1 cellular context compared by ENCODE assay signal in the genomic region with DNA sequence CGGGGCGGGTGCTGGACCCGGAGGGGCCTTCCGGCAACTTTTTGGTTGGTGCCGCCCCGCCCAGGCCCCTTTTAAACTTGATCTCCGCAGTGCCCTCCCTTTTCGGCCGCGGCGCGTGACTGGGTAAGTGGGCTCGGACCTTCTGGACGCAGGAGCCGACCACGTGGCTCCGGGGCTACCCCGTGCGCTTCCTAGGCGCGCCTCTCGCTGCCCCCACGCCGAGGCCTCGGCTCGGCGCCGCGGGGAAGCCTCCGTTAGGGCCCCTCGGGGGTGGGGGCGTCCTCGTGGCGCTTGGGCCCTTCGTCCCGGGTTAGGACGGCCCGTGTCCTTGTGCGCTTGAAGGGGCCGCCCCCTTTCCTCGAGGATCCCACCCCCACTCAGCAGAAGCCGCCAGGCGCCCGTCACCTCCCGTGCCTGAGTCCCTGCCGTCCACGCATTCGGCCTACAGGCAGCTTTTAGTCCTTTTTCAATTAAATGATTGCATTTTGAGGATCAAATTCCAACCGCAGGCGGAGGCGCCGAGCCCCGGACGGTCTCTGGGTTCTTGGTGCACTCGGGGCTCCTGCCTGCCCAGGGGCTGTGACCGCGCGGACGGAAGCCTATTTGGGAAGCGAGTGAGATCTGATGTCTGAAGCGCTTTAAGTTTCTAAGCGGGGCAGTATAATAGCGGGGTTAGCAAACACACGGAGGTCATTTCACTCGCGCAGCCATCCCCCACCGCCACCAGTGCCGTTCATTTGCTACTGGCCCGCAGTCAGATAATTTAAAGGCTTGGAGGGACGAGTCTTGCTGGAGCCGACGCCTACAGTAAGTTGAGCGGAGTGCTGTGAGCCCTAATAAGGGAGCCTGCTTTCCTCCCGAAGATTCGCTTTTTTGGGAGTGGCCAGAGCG.
TF ChIP-seq lines count a peak whose summit lies in the region.

No MANE protein-coding gene starts in this region.

TF ChIP-seq in K562, 482 proteins besides CTCF, POLR2A, EP300 and RAD21 (continued from another document and continues in another):
- TF ChIP-seq TEAD4 (IDR thresholded peaks at IDR 0.05; ENCODE audit: low read length) (no peak), TEAD4 (CRISPR knock-in tag; IDR thresholded peaks at IDR 0.05; ENCODE audit: borderline replicate concordance) (no peak; the same call in 1 of the 2 replicates), OTX1 (CRISPR knock-in tag; IDR thresholded peaks at IDR 0.05) (no peak; the same call in 1 of the 2 replicates), PBX2 (CRISPR knock-in tag; IDR thresholded peaks at IDR 0.05; ENCODE audit: low read depth) (no peak), PBX2 (tag; conservative IDR thresholded peaks at IDR 0.05; ENCODE audit: low read depth) (no peak), CBX3 (IDR thresholded peaks at IDR 0.05; ENCODE audit: borderline replicate concordance in 1 of 2, low read length in 2 of 2) (peak in 1 of 2 experiments; percentile 51; a peak in 1 of 3 replicates), SMC3 (conservative IDR thresholded peaks at IDR 0.05; ENCODE audit: insufficient read depth, low read depth, low read length) (peak; percentile 27; the same call in 1 of the 2 replicates), KLF1 (tag; IDR thresholded peaks at IDR 0.05) (peak; percentile 80; the same call in 1 of the 2 replicates), MTA1 (IDR thresholded peaks at IDR 0.05; ENCODE audit: borderline replicate concordance) (no peak), GTF2F1 (IDR thresholded peaks at IDR 0.05; ENCODE audit: low read depth, low read length) (peak; percentile 87; the same call in 1 of the 2 replicates), NR1H2 (CRISPR knock-in tag; IDR thresholded peaks at IDR 0.05) (peak; percentile 66; the same call in 1 of the 2 replicates), SAP30 (IDR thresholded peaks at IDR 0.05; ENCODE audit: borderline replicate concordance, insufficient read depth, low read depth, low read length, poor library complexity, severe bottlenecking) (peak; percentile 71), POLR2AphosphoS5 (IDR thresholded peaks at IDR 0.05; ENCODE audit: control insufficient read depth, insufficient read depth, low read depth, low read length) (peak; percentile 6; the same call in 1 of the 2 replicates), GATAD2A (IDR thresholded peaks at IDR 0.05) (peak; percentile 92), E4F1 (CRISPR knock-in tag; IDR thresholded peaks at IDR 0.05; ENCODE audit: borderline replicate concordance) (no peak), ZNF232 (CRISPR knock-in tag; IDR thresholded peaks at IDR 0.05) (peak; percentile 85; the same call in 1 of the 2 replicates), GABPA (tag; conservative IDR thresholded peaks at IDR 0.05; ENCODE audit: low read depth) (peak; percentile 46), RREB1 (CRISPR knock-in tag; IDR thresholded peaks at IDR 0.05) (peak; percentile 64; the same call in 1 of the 2 replicates), RAD51 (IDR thresholded peaks at IDR 0.05; ENCODE audit: borderline replicate concordance, low read depth) (peak; percentile 83), FOXP1 (CRISPR knock-in tag; IDR thresholded peaks at IDR 0.05) (0 out of 2 replicates have a peak, but pooled peaks have one; percentile 69), NFRKB (IDR thresholded peaks at IDR 0.05; ENCODE audit: low read depth) (peak; percentile 69; the same call in 1 of the 2 replicates), HNRNPLL (IDR thresholded peaks at IDR 0.05; ENCODE audit: low read depth, low read length, poor library complexity, severe bottlenecking) (peak; percentile 40), ZBTB1 (CRISPR knock-in tag; IDR thresholded peaks at IDR 0.05; ENCODE audit: borderline replicate concordance, low read depth) (peak; percentile 54; the same call in 1 of the 2 replicates)
- TF ChIP-seq, protein P1, sequence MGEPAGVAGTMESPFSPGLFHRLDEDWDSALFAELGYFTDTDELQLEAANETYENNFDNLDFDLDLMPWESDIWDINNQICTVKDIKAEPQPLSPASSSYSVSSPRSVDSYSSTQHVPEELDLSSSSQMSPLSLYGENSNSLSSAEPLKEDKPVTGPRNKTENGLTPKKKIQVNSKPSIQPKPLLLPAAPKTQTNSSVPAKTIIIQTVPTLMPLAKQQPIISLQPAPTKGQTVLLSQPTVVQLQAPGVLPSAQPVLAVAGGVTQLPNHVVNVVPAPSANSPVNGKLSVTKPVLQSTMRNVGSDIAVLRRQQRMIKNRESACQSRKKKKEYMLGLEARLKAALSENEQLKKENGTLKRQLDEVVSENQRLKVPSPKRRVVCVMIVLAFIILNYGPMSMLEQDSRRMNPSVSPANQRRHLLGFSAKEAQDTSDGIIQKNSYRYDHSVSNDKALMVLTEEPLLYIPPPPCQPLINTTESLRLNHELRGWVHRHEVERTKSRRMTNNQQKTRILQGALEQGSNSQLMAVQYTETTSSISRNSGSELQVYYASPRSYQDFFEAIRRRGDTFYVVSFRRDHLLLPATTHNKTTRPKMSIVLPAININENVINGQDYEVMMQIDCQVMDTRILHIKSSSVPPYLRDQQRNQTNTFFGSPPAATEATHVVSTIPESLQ (CRISPR knock-in tag; IDR thresholded peaks at IDR 0.05) = peak; percentile 67; the same call in 1 of the 2 replicates
- TF ChIP-seq, protein P2, sequence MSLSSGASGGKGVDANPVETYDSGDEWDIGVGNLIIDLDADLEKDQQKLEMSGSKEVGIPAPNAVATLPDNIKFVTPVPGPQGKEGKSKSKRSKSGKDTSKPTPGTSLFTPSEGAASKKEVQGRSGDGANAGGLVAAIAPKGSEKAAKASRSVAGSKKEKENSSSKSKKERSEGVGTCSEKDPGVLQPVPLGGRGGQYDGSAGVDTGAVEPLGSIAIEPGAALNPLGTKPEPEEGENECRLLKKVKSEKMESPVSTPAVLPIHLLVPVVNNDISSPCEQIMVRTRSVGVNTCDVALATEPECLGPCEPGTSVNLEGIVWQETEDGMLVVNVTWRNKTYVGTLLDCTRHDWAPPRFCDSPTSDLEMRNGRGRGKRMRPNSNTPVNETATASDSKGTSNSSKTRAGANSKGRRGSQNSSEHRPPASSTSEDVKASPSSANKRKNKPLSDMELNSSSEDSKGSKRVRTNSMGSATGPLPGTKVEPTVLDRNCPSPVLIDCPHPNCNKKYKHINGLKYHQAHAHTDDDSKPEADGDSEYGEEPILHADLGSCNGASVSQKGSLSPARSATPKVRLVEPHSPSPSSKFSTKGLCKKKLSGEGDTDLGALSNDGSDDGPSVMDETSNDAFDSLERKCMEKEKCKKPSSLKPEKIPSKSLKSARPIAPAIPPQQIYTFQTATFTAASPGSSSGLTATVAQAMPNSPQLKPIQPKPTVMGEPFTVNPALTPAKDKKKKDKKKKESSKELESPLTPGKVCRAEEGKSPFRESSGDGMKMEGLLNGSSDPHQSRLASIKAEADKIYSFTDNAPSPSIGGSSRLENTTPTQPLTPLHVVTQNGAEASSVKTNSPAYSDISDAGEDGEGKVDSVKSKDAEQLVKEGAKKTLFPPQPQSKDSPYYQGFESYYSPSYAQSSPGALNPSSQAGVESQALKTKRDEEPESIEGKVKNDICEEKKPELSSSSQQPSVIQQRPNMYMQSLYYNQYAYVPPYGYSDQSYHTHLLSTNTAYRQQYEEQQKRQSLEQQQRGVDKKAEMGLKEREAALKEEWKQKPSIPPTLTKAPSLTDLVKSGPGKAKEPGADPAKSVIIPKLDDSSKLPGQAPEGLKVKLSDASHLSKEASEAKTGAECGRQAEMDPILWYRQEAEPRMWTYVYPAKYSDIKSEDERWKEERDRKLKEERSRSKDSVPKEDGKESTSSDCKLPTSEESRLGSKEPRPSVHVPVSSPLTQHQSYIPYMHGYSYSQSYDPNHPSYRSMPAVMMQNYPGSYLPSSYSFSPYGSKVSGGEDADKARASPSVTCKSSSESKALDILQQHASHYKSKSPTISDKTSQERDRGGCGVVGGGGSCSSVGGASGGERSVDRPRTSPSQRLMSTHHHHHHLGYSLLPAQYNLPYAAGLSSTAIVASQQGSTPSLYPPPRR (CRISPR knock-in tag; IDR thresholded peaks at IDR 0.05; ENCODE audit: borderline replicate concordance) = peak; percentile 35; the same call in 1 of the 2 replicates
- TF ChIP-seq, protein P3, sequence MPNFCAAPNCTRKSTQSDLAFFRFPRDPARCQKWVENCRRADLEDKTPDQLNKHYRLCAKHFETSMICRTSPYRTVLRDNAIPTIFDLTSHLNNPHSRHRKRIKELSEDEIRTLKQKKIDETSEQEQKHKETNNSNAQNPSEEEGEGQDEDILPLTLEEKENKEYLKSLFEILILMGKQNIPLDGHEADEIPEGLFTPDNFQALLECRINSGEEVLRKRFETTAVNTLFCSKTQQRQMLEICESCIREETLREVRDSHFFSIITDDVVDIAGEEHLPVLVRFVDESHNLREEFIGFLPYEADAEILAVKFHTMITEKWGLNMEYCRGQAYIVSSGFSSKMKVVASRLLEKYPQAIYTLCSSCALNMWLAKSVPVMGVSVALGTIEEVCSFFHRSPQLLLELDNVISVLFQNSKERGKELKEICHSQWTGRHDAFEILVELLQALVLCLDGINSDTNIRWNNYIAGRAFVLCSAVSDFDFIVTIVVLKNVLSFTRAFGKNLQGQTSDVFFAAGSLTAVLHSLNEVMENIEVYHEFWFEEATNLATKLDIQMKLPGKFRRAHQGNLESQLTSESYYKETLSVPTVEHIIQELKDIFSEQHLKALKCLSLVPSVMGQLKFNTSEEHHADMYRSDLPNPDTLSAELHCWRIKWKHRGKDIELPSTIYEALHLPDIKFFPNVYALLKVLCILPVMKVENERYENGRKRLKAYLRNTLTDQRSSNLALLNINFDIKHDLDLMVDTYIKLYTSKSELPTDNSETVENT (CRISPR knock-in tag; IDR thresholded peaks at IDR 0.05) = 0 out of 2 replicates have a peak, but pooled peaks have one; percentile 14
